ENCODE assay signal across 8 cellular contexts in genomic region chr6:166958926-166959861, GRCh38. TPM values are rescaled to one million over a fixed set of nuclear protein-coding genes. Genes with fewer than 3 reads are reported as not detected.
DNase-seq lines count a peak whose midpoint lies in the region; ATAC-seq, FAIRE-seq and TF ChIP-seq lines count a peak whose summit lies in the region.

No MANE protein-coding gene starts in this region.

- SMC1A ChIA-PET in GM12878 (lab: Charles Lee; ENCODE audit: uncharacterized antibody, unreplicated experiment), result interaction anchor here (0.6 to 4.1 kb wide), 13 partner anchors 9 to 193 kb away, joined by 3 to 45 read pairs (median 4); no protein-coding TSS in a partner anchor

- no peaks in the 10 kb centered on the region for H3K27me3 Mint-ChIP-seq in naive thymus-derived CD8-positive, alpha-beta T cell

- H3K9me3 ChIP-seq in GM12878 (replicated peaks; ENCODE audit: control insufficient read depth, insufficient read depth, low read length), result no peaks in the 10 kb centered on the region

- H3K79me2 ChIP-seq in GM12878 (ENCODE audit: control insufficient read depth, insufficient read depth, low read length), result peaks cover 28% of the 10 kb centered on the region

- BruUV-seq in GM12878 (replicated peaks; lab: Mats Ljungman, UMichigan), result TSS peak; percentile 41

- CTCF ChIA-PET in GM12878 (lab: Yijun Ruan, JAX), result interaction anchor here (0.7 to 10.8 kb wide), 6 partner anchors 8 to 182 kb away, joined by 3 to 139 read pairs (median 6); no protein-coding TSS in a partner anchor

- in situ Hi-C loops in GM12878 (cut with MboI), result no loop called here

- H3K9ac ChIP-seq in GM12878 (ENCODE audit: control insufficient read depth, insufficient read depth, low read length), result peak overlapping the region; percentile 69

- H3K4me2 ChIP-seq in GM12878 (ENCODE audit: control insufficient read depth, insufficient read depth), result peak overlapping the region; percentile 73

- ATAC-seq in GM18909 (IDR thresholded peaks at IDR 0.05; ENCODE audit: poor library complexity, unreplicated experiment) (peak; percentile 28), GM12878 (peak; percentile 13), HG02798 (IDR thresholded peaks at IDR 0.05; ENCODE audit: poor library complexity, unreplicated experiment) (no peak), GM18520 (IDR thresholded peaks at IDR 0.05; ENCODE audit: unreplicated experiment) (no peak), HG03442 (IDR thresholded peaks at IDR 0.05; ENCODE audit: unreplicated experiment) (no peak)
- peak; percentile 8 to 47 for ATAC-seq in naive thymus-derived CD8-positive, alpha-beta T cell

- peak overlapping the region; percentile 94 for H3K27ac ChIP-seq in GM12878 (ENCODE audit: control insufficient read depth, insufficient read depth)

- no peak for TF ChIP-seq CTCF in GM12878 (IDR thresholded peaks at IDR 0.05 in 2 of 3, conservative IDR thresholded peaks at IDR 0.05 in 1 of 3; ENCODE audit: control insufficient read depth in 2 of 3, extremely low read depth in 1 of 3, insufficient read depth in 1 of 3, low read depth in 3 of 3, low read length in 3 of 3)

- H3K36me3 ChIP-seq in GM12878 (ENCODE audit: control insufficient read depth in 2 of 2, insufficient read depth in 2 of 2, low read length in 1 of 2), result no peaks in the 10 kb centered on the region

- peaks cover 3 to 5% (median 4%) of the 10 kb centered on the region in 3 donors for H3K36me3 Mint-ChIP-seq in naive thymus-derived CD8-positive, alpha-beta T cell

- intact Hi-C loops in GM12878 (cut with micrococcal nuclease; ENCODE audit: unreplicated experiment), result loop anchor here (5.0 to 10.0 kb wide), 2 partner anchors 88 to 166 kb away; partner anchors contain the start of gene CCR6

- WGBS in GM12878 (ENCODE audit: insufficient coverage, insufficient replicate concordance, low lambda C conversion rate, missing lambda C conversion rate), result 30% methylated on average over 12 of the region's 13 CpGs

- POLR2A ChIA-PET in GM12878 (lab: Charles Lee), result interaction anchor here (0.6 to 1.1 kb wide), 9 partner anchors 9 to 925 kb away, joined by 3 to 6 read pairs (median 3); partner anchors contain the start of gene CCR6
- POLR2A ChIA-PET in naive thymus-derived CD8-positive, alpha-beta T cell (lab: Charles Lee), result interaction anchor here (0.6 to 5.5 kb wide), 10 partner anchors 9 to 332 kb away, joined by 3 to 66 read pairs (median 3); partner anchors contain the start of genes CEP43 and RPS6KA2

- H3K4me3 Mint-ChIP-seq in naive thymus-derived CD8-positive, alpha-beta T cell, result peak overlapping the region; percentile 75 to 98 (median 94)

- H3K4me1 Mint-ChIP-seq in naive thymus-derived CD8-positive, alpha-beta T cell, result peaks cover 33 to 50% (median 48%) of the 10 kb centered on the region in 4 donors

- peak overlapping the region; percentile 82 for H2AFZ ChIP-seq in GM12878 (ENCODE audit: control insufficient read depth, low read depth, low read length)

- no peak for TF ChIP-seq RAD21 in GM12878 (IDR thresholded peaks at IDR 0.05; ENCODE audit: insufficient read depth, low read depth, low read length)

- TF ChIP-seq EP300 in GM12878 (IDR thresholded peaks at IDR 0.05; ENCODE audit: borderline replicate concordance in 1 of 2, control insufficient read depth in 1 of 2, low read depth in 2 of 2, low read length in 2 of 2), result no peak

- H3K27ac Mint-ChIP-seq in naive thymus-derived CD8-positive, alpha-beta T cell, result peak overlapping the region; percentile 93 to 99 (median 98)

- peak; percentile 76 for DNase-seq in NOMO-1 treated with dmso at 0.1 percent for 144 hours (lab: John Stamatoyannopoulos, UW; ENCODE audit: unreplicated experiment)
- no peak for DNase-seq in GM12878 (ENCODE audit: low read depth, low spot score)
- DNase-seq in naive thymus-derived CD8-positive, alpha-beta T cell, result peak in 9 of 10 donors; percentile 45 to 79 (median 59)
- DNase-seq in AG08396 (ENCODE audit: low spot score), result no peak

- peaks cover 0 to 9% (median 3%) of the 10 kb centered on the region in 9 donors for H3K9me3 Mint-ChIP-seq in naive thymus-derived CD8-positive, alpha-beta T cell

- H3K27me3 ChIP-seq in GM12878 (replicated peaks in 1 of 2; ENCODE audit: control insufficient read depth in 2 of 2, insufficient read depth in 2 of 2, low read length in 1 of 2), result no peaks in the 10 kb centered on the region

- peak; percentile 7 for FAIRE-seq in GM12878 (lab: Jason Lieb, UNC)

- no peak; the same call in 1 of the 2 replicates for TF ChIP-seq POLR2A in GM12878 (IDR thresholded peaks at IDR 0.05; ENCODE audit: low read depth, low read length)

- RAD21 ChIA-PET in GM12878 (lab: Charles Lee; ENCODE audit: unreplicated experiment), result interaction anchor here (0.7 to 4.3 kb wide), 11 partner anchors 14 to 193 kb away, joined by 3 to 37 read pairs (median 4); no protein-coding TSS in a partner anchor

- H3K4me3 ChIP-seq in GM12878, result peak overlapping the region; percentile 42

- peaks cover 34% of the 10 kb centered on the region for H3K4me1 ChIP-seq in GM12878 (ENCODE audit: control insufficient read depth, insufficient read depth, low read length)

- no peaks in the 10 kb centered on the region for H4K20me1 ChIP-seq in GM12878 (ENCODE audit: control insufficient read depth, insufficient read depth)

TF ChIP-seq in GM12878, 131 proteins besides CTCF, POLR2A, EP300 and RAD21 (continues in another document):
- TF ChIP-seq, protein P1, sequence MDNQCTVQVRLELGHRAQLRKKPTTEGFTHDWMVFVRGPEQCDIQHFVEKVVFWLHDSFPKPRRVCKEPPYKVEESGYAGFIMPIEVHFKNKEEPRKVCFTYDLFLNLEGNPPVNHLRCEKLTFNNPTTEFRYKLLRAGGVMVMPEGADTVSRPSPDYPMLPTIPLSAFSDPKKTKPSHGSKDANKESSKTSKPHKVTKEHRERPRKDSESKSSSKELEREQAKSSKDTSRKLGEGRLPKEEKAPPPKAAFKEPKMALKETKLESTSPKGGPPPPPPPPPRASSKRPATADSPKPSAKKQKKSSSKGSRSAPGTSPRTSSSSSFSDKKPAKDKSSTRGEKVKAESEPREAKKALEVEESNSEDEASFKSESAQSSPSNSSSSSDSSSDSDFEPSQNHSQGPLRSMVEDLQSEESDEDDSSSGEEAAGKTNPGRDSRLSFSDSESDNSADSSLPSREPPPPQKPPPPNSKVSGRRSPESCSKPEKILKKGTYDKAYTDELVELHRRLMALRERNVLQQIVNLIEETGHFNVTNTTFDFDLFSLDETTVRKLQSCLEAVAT (IDR thresholded peaks at IDR 0.05), result 0 out of 2 replicates have a peak, but pooled peaks have one; percentile 13
- TF ChIP-seq EED (IDR thresholded peaks at IDR 0.05; ENCODE audit: low read depth) (peak; percentile 41; the same call in 1 of the 2 replicates), SMARCA5 (IDR thresholded peaks at IDR 0.05) (0 out of 2 replicates have a peak, but pooled peaks have one; percentile 37), NFIC (IDR thresholded peaks at IDR 0.05; ENCODE audit: low read depth, low read length) (peak; percentile 44; the same call in 1 of the 2 replicates), MEF2B (IDR thresholded peaks at IDR 0.05; ENCODE audit: partially characterized antibody, poor library complexity, severe bottlenecking) (peak; percentile 27), DPF2 (IDR thresholded peaks at IDR 0.05) (peak; percentile 9; the same call in 1 of the 2 replicates), RUNX3 (IDR thresholded peaks at IDR 0.05; ENCODE audit: low read length) (peak; percentile 40)

RNA-seq across cellular contexts. Expression of gene RNASET2, which starts 2.8 kb away (rescaled TPM):
- total RNA-seq in GM12878 (2013; cell fraction: nucleolus; rRNA removed), result 778 and 864 TPM in 2 replicates
- total RNA-seq in GM12878 (2014; rRNA removed), result 76.4 and 78.7 TPM in 2 replicates
- 40.3 and 41.7 TPM in 2 replicates for total RNA-seq in GM12878 (2014; rRNA removed; fragmentation: Illumina TruSeq; extraction: Trizol)
- 62.1 and 62.9 TPM in 2 replicates for total RNA-seq in GM12878 (2021)
- 161 TPM for polyA plus RNA-seq in GM12878 (2011; ENCODE audit: low read depth)
- 219 and 225 TPM in 2 replicates for polyA plus RNA-seq in GM12878 (2011; rRNA removed)
- polyA plus RNA-seq in GM12878 (2011; cell fraction: cytosol; rRNA removed), result 185 and 191 TPM in 2 replicates
- 230 and 250 TPM in 2 replicates for polyA plus RNA-seq in GM12878 (2011; cell fraction: nucleus; rRNA removed)
- 229 and 240 TPM in 2 replicates for polyA plus RNA-seq in GM12878 (2012)
- polyA plus RNA-seq in GM12878 (2014; fragmentation: Illumina TruSeq; extraction: Trizol), result 42.6 and 48.4 TPM in 2 replicates
- polyA plus RNA-seq in GM12878 (2014; fragmentation: Nextera tagmentation; extraction: Ambion mirVana), result 10 to 100 TPM in 1 of 2 experiments, 1 to 10 TPM in 1; 5.5 to 17.8 TPM
- 72.0 and 83.6 TPM in 2 replicates for polyA plus RNA-seq in GM12878 (2014; rRNA removed)
- 10 to 100 TPM; 42.7 to 51.9 TPM for polyA plus RNA-seq in GM12878 (2016; fragmentation: Nextera tagmentation; extraction: Ambion mirVana)
- 130 and 135 TPM in 2 replicates for polyA minus RNA-seq in GM12878 (2011; rRNA and poly(A)+ RNA removed)
- 49.0 and 51.5 TPM in 2 replicates for polyA minus RNA-seq in GM12878 (2011; cell fraction: cytosol; rRNA and poly(A)+ RNA removed)
- 54.8 and 76.5 TPM in 2 replicates for polyA minus RNA-seq in GM12878 (2011; cell fraction: nucleus; rRNA and poly(A)+ RNA removed)
- 10 to 100 TPM; 72.7 to 75.2 TPM for total RNA-seq in naive thymus-derived CD8-positive, alpha-beta T cell
- polyA plus RNA-seq in naive thymus-derived CD8-positive, alpha-beta T cell, result 100 to 1,000 TPM; 141 to 283 (median 248) TPM

RNA-seq across cellular contexts. Expression of gene CEP43, which starts 40.0 kb away (rescaled TPM):
- total RNA-seq in GM12878 (2013; cell fraction: nucleolus; rRNA removed), result 100 and 101 TPM in 2 replicates
- total RNA-seq in GM12878 (2014; rRNA removed) (16.3 and 23.1 TPM in 2 replicates), GM12878 (2014; rRNA removed; fragmentation: Illumina TruSeq; extraction: Trizol) (23.4 and 25.4 TPM in 2 replicates), GM12878 (2021) (16.5 and 19.5 TPM in 2 replicates)
- 7.2 TPM for polyA plus RNA-seq in GM12878 (2011; ENCODE audit: low read depth)
- polyA plus RNA-seq in GM12878 (2011; rRNA removed) (49.9 and 77.7 TPM in 2 replicates), GM12878 (2014; fragmentation: Illumina TruSeq; extraction: Trizol) (27.3 and 33.7 TPM in 2 replicates), GM12878 (2014; fragmentation: Nextera tagmentation; extraction: Ambion mirVana) (10 to 100 TPM in 1 of 2 experiments, 1 to 10 TPM in 1; 7.7 to 11.4 TPM), GM12878 (2014; rRNA removed) (23.8 and 23.9 TPM in 2 replicates), GM12878 (2016; fragmentation: Nextera tagmentation; extraction: Ambion mirVana) (10 to 100 TPM; 41.8 to 44.2 TPM)
- polyA plus RNA-seq in GM12878 (2011; cell fraction: cytosol; rRNA removed), result 14.3 and 14.7 TPM in 2 replicates
- 65.4 and 73.5 TPM in 2 replicates for polyA plus RNA-seq in GM12878 (2011; cell fraction: nucleus; rRNA removed)
- polyA plus RNA-seq in GM12878 (2012), result 12.1 and 15.9 TPM in 2 replicates
- polyA minus RNA-seq in GM12878 (2011; rRNA and poly(A)+ RNA removed), result 22.0 and 27.0 TPM in 2 replicates
- polyA minus RNA-seq in GM12878 (2011; cell fraction: cytosol; rRNA and poly(A)+ RNA removed), result 10.0 and 11.5 TPM in 2 replicates
- 25.6 and 30.8 TPM in 2 replicates for polyA minus RNA-seq in GM12878 (2011; cell fraction: nucleus; rRNA and poly(A)+ RNA removed)
- 10 to 100 TPM; 14.9 to 15.3 TPM for total RNA-seq in naive thymus-derived CD8-positive, alpha-beta T cell
- polyA plus RNA-seq in naive thymus-derived CD8-positive, alpha-beta T cell, result 1 to 10 TPM; 2.5 to 4.5 (median 4.3) TPM

Comparison
In these comparisons a context has a peak if more than half of its experiments do, and no peak if none do; other contexts are left out.
1. ATAC-seq: peak in GM18909 (single experiment), GM12878 (single experiment) and naive thymus-derived CD8-positive, alpha-beta T cell (2 of 2); none in HG02798 (single experiment), GM18520 (single experiment) and HG03442 (single experiment).
2. DNase-seq: peak in NOMO-1 treated with dmso at 0.1 percent for 144 hours (single experiment) and naive thymus-derived CD8-positive, alpha-beta T cell (9 of 10); none in GM12878 (single experiment) and AG08396 (single experiment).